Comparison of ENCODE assay signal across 8 cellular contexts in genomic region chr3:44861412-44862220, GRCh38. TPM values are rescaled to one million over a fixed set of nuclear protein-coding genes. Genes with fewer than 3 reads are reported as not detected.
DNase-seq lines count a peak whose midpoint lies in the region; ATAC-seq and TF ChIP-seq lines count a peak whose summit lies in the region.

Gene TMEM42, plus strand, starts transcription at chr3:44861912. Its CDS starts 13 bp downstream, at chr3:44861925.

- no peak for TF ChIP-seq RAD21 in Ishikawa (IDR thresholded peaks at IDR 0.05; ENCODE audit: low read depth)

- H3K4me3 Mint-ChIP-seq in nephron = peak within 1 kb of the TSS; percentile 92 to 98 (median 97)
- peak within 1 kb of the TSS; percentile 86 for H3K4me3 Mint-ChIP-seq in stimulated activated naive CD8-positive, alpha-beta T cell treated with anti-CD3 and anti-CD28 coated beads, Interleukin-15, Interleukin-2, amounts not matched to agents 100 ng/mL and 50 ng/mL, for 24 hours

- TF ChIP-seq CTCF in fibroblast of the aortic adventitia (IDR thresholded peaks at IDR 0.05; ENCODE audit: insufficient read depth, low read length) = peak; percentile 53
- TF ChIP-seq CTCF in nephron (IDR thresholded peaks at IDR 0.05; ENCODE audit: unreplicated experiment in 3 of 3) = no peak

- peaks cover 20% of the 10 kb centered on the region for H3K4me1 Mint-ChIP-seq in nephron
- peaks cover 45% of the 10 kb centered on the region for H3K4me1 Mint-ChIP-seq in stimulated activated naive CD8-positive, alpha-beta T cell treated with anti-CD3 and anti-CD28 coated beads, Interleukin-15, Interleukin-2, amounts not matched to agents 100 ng/mL and 50 ng/mL, for 24 hours (ENCODE audit: low read depth)

- peaks cover 8% of the 10 kb centered on the region for H3K36me3 Mint-ChIP-seq in nephron (ENCODE audit: low read depth)
- H3K36me3 Mint-ChIP-seq in stimulated activated naive CD8-positive, alpha-beta T cell treated with anti-CD3 and anti-CD28 coated beads, Interleukin-15, Interleukin-2, amounts not matched to agents 100 ng/mL and 50 ng/mL, for 24 hours (ENCODE audit: low read depth) = peaks cover 15% of the 10 kb centered on the region

- no peaks in the 10 kb centered on the region for H3K27me3 Mint-ChIP-seq in nephron (ENCODE audit: low read depth)
- H3K27me3 Mint-ChIP-seq in stimulated activated naive CD8-positive, alpha-beta T cell treated with anti-CD3 and anti-CD28 coated beads, Interleukin-15, Interleukin-2, amounts not matched to agents 100 ng/mL and 50 ng/mL, for 24 hours = no peaks in the 10 kb centered on the region

- DNase-seq in DMS79 (lab: John Stamatoyannopoulos, UW) = peak; percentile 56
- peak; percentile 76 for DNase-seq in RPMI8226
- DNase-seq in activated effector memory CD4-positive, alpha-beta T cell treated with anti-CD3 and anti-CD28 coated beads, Interleukin-2, amount 50 U/mL, for 16 hours = peak; percentile 96
- DNase-seq in fibroblast of the aortic adventitia (ENCODE audit: low read depth) = peak; percentile 92

- peak within 1 kb of the TSS; percentile 90 to 99 (median 95) for H3K27ac Mint-ChIP-seq in nephron
- peak within 1 kb of the TSS; percentile 87 for H3K27ac Mint-ChIP-seq in stimulated activated naive CD8-positive, alpha-beta T cell treated with anti-CD3 and anti-CD28 coated beads, Interleukin-15, Interleukin-2, amounts not matched to agents 100 ng/mL and 50 ng/mL, for 24 hours

- TF ChIP-seq EP300 in Ishikawa (IDR thresholded peaks at IDR 0.05; ENCODE audit: borderline replicate concordance) = no peak

- H3K4me3 ChIP-seq in fibroblast of the aortic adventitia (ENCODE audit: low read depth, low read length) = peak within 1 kb of the TSS; percentile 82

- ATAC-seq in GM21528 (IDR thresholded peaks at IDR 0.05; ENCODE audit: low FRiP score, unreplicated experiment) = peak; percentile 95

- H3K9me3 Mint-ChIP-seq in nephron = no peaks in the 10 kb centered on the region
- no peaks in the 10 kb centered on the region for H3K9me3 Mint-ChIP-seq in stimulated activated naive CD8-positive, alpha-beta T cell treated with anti-CD3 and anti-CD28 coated beads, Interleukin-15, Interleukin-2, amounts not matched to agents 100 ng/mL and 50 ng/mL, for 24 hours

TF ChIP-seq in Ishikawa, 13 proteins besides CTCF, POLR2A, EP300 and RAD21:
- TF ChIP-seq FOXM1 (IDR thresholded peaks at IDR 0.05; ENCODE audit: borderline replicate concordance, low read depth) (no peak), TCF12 (IDR thresholded peaks at IDR 0.05; ENCODE audit: low read depth) (peak; percentile 52; the same call in 1 of the 2 replicates), CEBPB (IDR thresholded peaks at IDR 0.05) (no peak), EGR1 (IDR thresholded peaks at IDR 0.05) (peak; percentile 33; the same call in 1 of the 2 replicates), MAX (IDR thresholded peaks at IDR 0.05) (peak; percentile 75), TAF1 (IDR thresholded peaks at IDR 0.05; ENCODE audit: low read depth) (peak; percentile 87), TEAD4 (IDR thresholded peaks at IDR 0.05) (no peak), ZBTB7A (IDR thresholded peaks at IDR 0.05; ENCODE audit: low read depth) (peak; percentile 88), NFIC (IDR thresholded peaks at IDR 0.05) (no peak), YY1 (IDR thresholded peaks at IDR 0.05; ENCODE audit: low read depth) (peak; percentile 93), CREB1 (IDR thresholded peaks at IDR 0.05; ENCODE audit: low read depth) (peak; percentile 82)
- TF ChIP-seq, protein P1, sequence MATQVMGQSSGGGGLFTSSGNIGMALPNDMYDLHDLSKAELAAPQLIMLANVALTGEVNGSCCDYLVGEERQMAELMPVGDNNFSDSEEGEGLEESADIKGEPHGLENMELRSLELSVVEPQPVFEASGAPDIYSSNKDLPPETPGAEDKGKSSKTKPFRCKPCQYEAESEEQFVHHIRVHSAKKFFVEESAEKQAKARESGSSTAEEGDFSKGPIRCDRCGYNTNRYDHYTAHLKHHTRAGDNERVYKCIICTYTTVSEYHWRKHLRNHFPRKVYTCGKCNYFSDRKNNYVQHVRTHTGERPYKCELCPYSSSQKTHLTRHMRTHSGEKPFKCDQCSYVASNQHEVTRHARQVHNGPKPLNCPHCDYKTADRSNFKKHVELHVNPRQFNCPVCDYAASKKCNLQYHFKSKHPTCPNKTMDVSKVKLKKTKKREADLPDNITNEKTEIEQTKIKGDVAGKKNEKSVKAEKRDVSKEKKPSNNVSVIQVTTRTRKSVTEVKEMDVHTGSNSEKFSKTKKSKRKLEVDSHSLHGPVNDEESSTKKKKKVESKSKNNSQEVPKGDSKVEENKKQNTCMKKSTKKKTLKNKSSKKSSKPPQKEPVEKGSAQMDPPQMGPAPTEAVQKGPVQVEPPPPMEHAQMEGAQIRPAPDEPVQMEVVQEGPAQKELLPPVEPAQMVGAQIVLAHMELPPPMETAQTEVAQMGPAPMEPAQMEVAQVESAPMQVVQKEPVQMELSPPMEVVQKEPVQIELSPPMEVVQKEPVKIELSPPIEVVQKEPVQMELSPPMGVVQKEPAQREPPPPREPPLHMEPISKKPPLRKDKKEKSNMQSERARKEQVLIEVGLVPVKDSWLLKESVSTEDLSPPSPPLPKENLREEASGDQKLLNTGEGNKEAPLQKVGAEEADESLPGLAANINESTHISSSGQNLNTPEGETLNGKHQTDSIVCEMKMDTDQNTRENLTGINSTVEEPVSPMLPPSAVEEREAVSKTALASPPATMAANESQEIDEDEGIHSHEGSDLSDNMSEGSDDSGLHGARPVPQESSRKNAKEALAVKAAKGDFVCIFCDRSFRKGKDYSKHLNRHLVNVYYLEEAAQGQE (IDR thresholded peaks at IDR 0.05; ENCODE audit: low read depth) = no peak
- TF ChIP-seq, protein P2, sequence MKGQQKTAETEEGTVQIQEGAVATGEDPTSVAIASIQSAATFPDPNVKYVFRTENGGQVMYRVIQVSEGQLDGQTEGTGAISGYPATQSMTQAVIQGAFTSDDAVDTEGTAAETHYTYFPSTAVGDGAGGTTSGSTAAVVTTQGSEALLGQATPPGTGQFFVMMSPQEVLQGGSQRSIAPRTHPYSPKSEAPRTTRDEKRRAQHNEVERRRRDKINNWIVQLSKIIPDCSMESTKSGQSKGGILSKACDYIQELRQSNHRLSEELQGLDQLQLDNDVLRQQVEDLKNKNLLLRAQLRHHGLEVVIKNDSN (IDR thresholded peaks at IDR 0.05) = peak; percentile 100

RNA-seq across cellular contexts. Expression of gene TMEM42, which starts in this region (rescaled TPM):
- 13.7 and 20.5 TPM in 2 replicates for total RNA-seq in fibroblast of the aortic adventitia (ENCODE audit: low replicate concordance)

Comparison
In these comparisons a context has a peak if more than half of its experiments do, and no peak if none do; other contexts are left out.
1. Peak in every context shown above with its lines: DNase-seq, ATAC-seq and H3K4me3 ChIP-seq.